Comparison of ENCODE assay signal across 19 cellular contexts in genomic region chr5:84286662-84287061, GRCh38.
"Had no signal": no experiment of that assay in that cellular context is flagged by ENCODE, and none has a peak within 500 bp of the region (broad histone marks: within the 10 kb centered on the region; RNA-seq: fewer than 3 reads in every experiment).

No MANE protein-coding gene starts in this region.

- H3K27me3 ChIP-seq: esophagus squamous epithelium, right lobe of liver, suprapubic skin, upper lobe of right lung had no signal

- H3K4me1 Mint-ChIP-seq: activated B cell treated with CpG ODN at 0.5 μM for 24 hours; activated naive CD4-positive, alpha-beta T cell treated with anti-CD3 and anti-CD28 coated beads, Interleukin-2, amount 50 U/mL, for 24 hours; stimulated activated naive B cell treated with anti-CD40 and anti-IgM and Interleukin-4, amounts not matched to agents 10 μg/mL and 1 μg/mL and 100 μg/mL, for 72 hours; T-helper 17 cell had no signal

- H3K4me3 Mint-ChIP-seq: activated B cell treated with CpG ODN at 0.5 μM for 24 hours; activated naive CD4-positive, alpha-beta T cell treated with anti-CD3 and anti-CD28 coated beads, Interleukin-2, amount 50 U/mL, for 24 hours; brain; natural killer cell treated with Interleukin-12 subunit alpha and Interleukin-12 subunit beta and Interleukin-15 and Interleukin-18, amount 100 ng/mL, for 72 hours; stimulated activated naive B cell treated with anti-CD40 and anti-IgM and Interleukin-4, amounts not matched to agents 10 μg/mL and 1 μg/mL and 100 μg/mL, for 72 hours; T-helper 17 cell had no signal

- H3K36me3 Mint-ChIP-seq: activated naive CD4-positive, alpha-beta T cell treated with anti-CD3 and anti-CD28 coated beads, Interleukin-2, amount 50 U/mL, for 24 hours; brain; stimulated activated naive B cell treated with anti-CD40 and anti-IgM and Interleukin-4, amounts not matched to agents 10 μg/mL and 1 μg/mL and 100 μg/mL, for 72 hours had no signal

- ATAC-seq: left lobe of liver; natural killer cell treated with Interleukin-12 subunit alpha and Interleukin-12 subunit beta and Interleukin-15 and Interleukin-18, amount 100 ng/mL, for 72 hours; psoas muscle; right lobe of liver; stimulated activated naive B cell treated with anti-CD40 and anti-IgM and Interleukin-4, amounts not matched to agents 10 μg/mL and 1 μg/mL and 100 μg/mL, for 72 hours; T-helper 17 cell; upper lobe of right lung had no signal

- H3K9me3 ChIP-seq: esophagus squamous epithelium, psoas muscle, right lobe of liver, suprapubic skin, upper lobe of right lung had no signal

- H3K4me3 ChIP-seq: esophagus squamous epithelium, psoas muscle, right lobe of liver, suprapubic skin, upper lobe of right lung had no signal

- H3K27ac ChIP-seq: esophagus squamous epithelium, psoas muscle, right lobe of liver, suprapubic skin, upper lobe of right lung had no signal

- H3K27me3 Mint-ChIP-seq: activated B cell treated with CpG ODN at 0.5 μM for 24 hours; activated naive CD4-positive, alpha-beta T cell treated with anti-CD3 and anti-CD28 coated beads, Interleukin-2, amount 50 U/mL, for 24 hours; natural killer cell treated with Interleukin-12 subunit alpha and Interleukin-12 subunit beta and Interleukin-15 and Interleukin-18, amount 100 ng/mL, for 72 hours; stimulated activated naive B cell treated with anti-CD40 and anti-IgM and Interleukin-4, amounts not matched to agents 10 μg/mL and 1 μg/mL and 100 μg/mL, for 72 hours; T-helper 17 cell had no signal

- H3K9me3 Mint-ChIP-seq: activated B cell treated with CpG ODN at 0.5 μM for 24 hours; activated naive CD4-positive, alpha-beta T cell treated with anti-CD3 and anti-CD28 coated beads, Interleukin-2, amount 50 U/mL, for 24 hours; activated T-helper 2 cell treated with anti-CD3 and anti-CD28 coated beads, Interferon-gamma antibody, Interleukin-2, Interleukin-4, amounts not matched to agents 10 μg/mL and 5 μg/mL and 100 μg/mL, durations not matched to agents 14 hours and 24 hours and 36 hours; brain; stimulated activated naive B cell treated with anti-CD40 and anti-IgM and Interleukin-4, amounts not matched to agents 10 μg/mL and 1 μg/mL and 100 μg/mL, for 72 hours had no signal

- H3K36me3 ChIP-seq: esophagus squamous epithelium, right lobe of liver, suprapubic skin, upper lobe of right lung had no signal

- H3K4me1 ChIP-seq: esophagus squamous epithelium, psoas muscle, right lobe of liver, suprapubic skin, upper lobe of right lung had no signal

- H3K27ac Mint-ChIP-seq: activated B cell treated with CpG ODN at 0.5 μM for 24 hours; activated naive CD4-positive, alpha-beta T cell treated with anti-CD3 and anti-CD28 coated beads, Interleukin-2, amount 50 U/mL, for 24 hours; activated T-helper 2 cell treated with anti-CD3 and anti-CD28 coated beads, Interferon-gamma antibody, Interleukin-2, Interleukin-4, amounts not matched to agents 10 μg/mL and 5 μg/mL and 100 μg/mL, durations not matched to agents 14 hours and 24 hours and 36 hours; brain; natural killer cell treated with Interleukin-12 subunit alpha and Interleukin-12 subunit beta and Interleukin-15 and Interleukin-18, amount 100 ng/mL, for 72 hours; stimulated activated naive B cell treated with anti-CD40 and anti-IgM and Interleukin-4, amounts not matched to agents 10 μg/mL and 1 μg/mL and 100 μg/mL, for 72 hours; T-helper 17 cell had no signal

- DNase-seq: activated B cell treated with CpG ODN at 0.5 μM for 24 hours; activated CD4-positive, alpha-beta T cell treated with anti-CD3 and anti-CD28 coated beads, Interleukin-2, amount 50 U/mL, for 1 hour; esophagus squamous epithelium; foreskin fibroblast; head of caudate nucleus; mammary epithelial cell; occipital lobe; psoas muscle; right lobe of liver; stimulated activated CD4-positive, alpha-beta T cell treated with anti-CD3 and anti-CD28 coated beads, Interleukin-2, amount 100 ng/mL, for 24 hours; stimulated activated naive B cell treated with anti-CD40 and anti-IgM and Interleukin-4, amounts not matched to agents 10 μg/mL and 1 μg/mL and 100 μg/mL, for 72 hours; T-helper 17 cell; upper lobe of right lung had no signal
